In genomic region chr17:5262417-5262816, GRCh38 we compare ENCODE assay signal across 27 cellular contexts. TPM values are rescaled to one million over a fixed set of nuclear protein-coding genes. Genes with fewer than 3 reads are reported as not detected.
"Had no signal": no experiment of that assay in that cellular context is flagged by ENCODE, and none has a peak within 500 bp of the region (broad histone marks: within the 10 kb centered on the region; RNA-seq: fewer than 3 reads in every experiment).

No MANE protein-coding gene starts in this region.

- H3K4me3 ChIP-seq: esophagus squamous epithelium, left ventricle myocardium inferior, lung, skin epidermis, thyroid gland, upper lobe of right lung had no signal

- ATAC-seq: natural killer cell treated with Interleukin-12 subunit alpha and Interleukin-12 subunit beta and Interleukin-15 and Interleukin-18, amount 100 ng/mL, for 72 hours; sciatic nerve; upper lobe of right lung had no signal

- H3K36me3 ChIP-seq: esophagus squamous epithelium, left ventricle myocardium inferior, thyroid gland, upper lobe of right lung, WERI-Rb-1 had no signal

- H3K27ac Mint-ChIP-seq: activated CD4-positive, alpha-beta memory T cell treated with anti-CD3 and anti-CD28 coated beads for 36 hours; activated CD4-positive, alpha-beta T cell treated with anti-CD3 and anti-CD28 coated beads, Interleukin-2, amount 10 ng/mL, durations not matched to agents 24 days and 14 days; activated naive CD8-positive, alpha-beta T cell; stimulated activated naive CD8-positive, alpha-beta T cell treated with anti-CD3 and anti-CD28 coated beads, Interleukin-15, Interleukin-2, amounts not matched to agents 100 ng/mL and 50 ng/mL, for 24 hours; T-helper 1 cell treated with Interleukin-12 subunit alpha and Interleukin-12 subunit beta and Interleukin-4 antibody, amounts not matched to agents 30 μg/mL and 1 μg/mL, for 36 hours had no signal

- H3K27ac ChIP-seq: esophagus squamous epithelium, left ventricle myocardium inferior, skin epidermis, thyroid gland, upper lobe of right lung, WERI-Rb-1 had no signal

- H3K4me1 Mint-ChIP-seq: activated CD4-positive, alpha-beta T cell treated with anti-CD3 and anti-CD28 coated beads, Interleukin-2, amount 10 ng/mL, durations not matched to agents 24 days and 14 days had no signal

- H3K27me3 ChIP-seq: esophagus squamous epithelium, thyroid gland, upper lobe of right lung had no signal

- H3K4me1 ChIP-seq: esophagus squamous epithelium, left ventricle myocardium inferior, thyroid gland, upper lobe of right lung had no signal

- H3K9me3 ChIP-seq: esophagus squamous epithelium, left ventricle myocardium inferior, thyroid gland, upper lobe of right lung had no signal

- H3K4me3 Mint-ChIP-seq: activated CD4-positive, alpha-beta memory T cell treated with anti-CD3 and anti-CD28 coated beads for 36 hours; activated CD4-positive, alpha-beta T cell treated with anti-CD3 and anti-CD28 coated beads, Interleukin-2, amount 10 ng/mL, durations not matched to agents 24 days and 14 days; activated naive CD8-positive, alpha-beta T cell; natural killer cell treated with Interleukin-12 subunit alpha and Interleukin-12 subunit beta and Interleukin-15 and Interleukin-18, amount 100 ng/mL, for 72 hours; stimulated activated naive CD8-positive, alpha-beta T cell treated with anti-CD3 and anti-CD28 coated beads, Interleukin-15, Interleukin-2, amounts not matched to agents 100 ng/mL and 50 ng/mL, for 24 hours; T-helper 1 cell treated with Interleukin-12 subunit alpha and Interleukin-12 subunit beta and Interleukin-4 antibody, amounts not matched to agents 30 μg/mL and 1 μg/mL, for 36 hours had no signal

- H3K36me3 Mint-ChIP-seq: activated CD4-positive, alpha-beta memory T cell treated with anti-CD3 and anti-CD28 coated beads for 36 hours; activated naive CD8-positive, alpha-beta T cell; natural killer cell treated with Interleukin-12 subunit alpha and Interleukin-12 subunit beta and Interleukin-15 and Interleukin-18, amount 100 ng/mL, for 72 hours had no signal

- H3K27me3 Mint-ChIP-seq: activated CD4-positive, alpha-beta memory T cell treated with anti-CD3 and anti-CD28 coated beads for 36 hours; activated naive CD8-positive, alpha-beta T cell; natural killer cell treated with Interleukin-12 subunit alpha and Interleukin-12 subunit beta and Interleukin-15 and Interleukin-18, amount 100 ng/mL, for 72 hours; progenitor cell of endocrine pancreas; stimulated activated naive CD8-positive, alpha-beta T cell treated with anti-CD3 and anti-CD28 coated beads, Interleukin-15, Interleukin-2, amounts not matched to agents 100 ng/mL and 50 ng/mL, for 24 hours had no signal

- DNase-seq: activated CD4-positive, alpha-beta memory T cell treated with anti-CD3 and anti-CD28 coated beads for 36 hours; activated CD4-positive, alpha-beta T cell treated with anti-CD3 and anti-CD28 coated beads, Interleukin-2, amount 10 ng/mL, durations not matched to agents 24 days and 14 days; activated CD4-positive, CD25-positive, alpha-beta regulatory T cell treated with anti-CD3 and anti-CD28 coated beads, Interleukin-2, amount 50 U/mL, for 72 hours; activated naive CD4-positive, alpha-beta T cell; activated T-cell treated with anti-CD3 and anti-CD28 coated beads, Interleukin-2, amount 50 U/mL, for 48 hours; anterior cingulate cortex; dermis blood vessel endothelial cell; effector CD4-positive, alpha-beta T cell; esophagus squamous epithelium; left ventricle myocardium inferior; mesendoderm; retina; stimulated activated CD4-positive, alpha-beta T cell treated with anti-CD3 and anti-CD28 coated beads, Interleukin-12 subunit alpha, Interleukin-12 subunit beta, amount 100 ng/mL, for 4 hours; stimulated activated CD4-positive, alpha-beta T cell treated with anti-CD3 and anti-CD28 coated beads, Interleukin-4, amount 100 ng/mL, for 1 hour; T-helper 9 cell; thyroid gland; upper lobe of right lung; WERI-Rb-1 had no signal

- H3K9me3 Mint-ChIP-seq: activated CD4-positive, alpha-beta memory T cell treated with anti-CD3 and anti-CD28 coated beads for 36 hours; activated CD4-positive, alpha-beta T cell treated with anti-CD3 and anti-CD28 coated beads, Interleukin-2, amount 10 ng/mL, durations not matched to agents 24 days and 14 days; natural killer cell treated with Interleukin-12 subunit alpha and Interleukin-12 subunit beta and Interleukin-15 and Interleukin-18, amount 100 ng/mL, for 72 hours; stimulated activated naive CD8-positive, alpha-beta T cell treated with anti-CD3 and anti-CD28 coated beads, Interleukin-15, Interleukin-2, amounts not matched to agents 100 ng/mL and 50 ng/mL, for 24 hours; T-helper 1 cell treated with Interleukin-12 subunit alpha and Interleukin-12 subunit beta and Interleukin-4 antibody, amounts not matched to agents 30 μg/mL and 1 μg/mL, for 36 hours had no signal

RNA-seq across cellular contexts. Expression of gene SCIMP, which starts 27.8 kb away (rescaled TPM):
- total RNA-seq: activated CD4-positive, alpha-beta memory T cell treated with anti-CD3 and anti-CD28 coated beads for 36 hours; activated CD4-positive, alpha-beta T cell treated with anti-CD3 and anti-CD28 coated beads, Interleukin-2, amount 10 ng/mL, durations not matched to agents 24 days and 14 days; dermis blood vessel endothelial cell; osteoblast; progenitor cell of endocrine pancreas had no signal
